ENCODE assay signal across 21 cellular contexts in genomic region chrX:11380187-11380586, GRCh38.
A peak's percentile ranks its signal among the peaks of the same experiment; 100 is the strongest.
DNase-seq lines count a peak whose midpoint lies in the region; ATAC-seq, FAIRE-seq and TF ChIP-seq lines count a peak whose summit lies in the region.
"Had no signal": no experiment of that assay in that cellular context is flagged by ENCODE, and none has a peak within 500 bp of the region (broad histone marks: within the 10 kb centered on the region; RNA-seq: fewer than 3 reads in every experiment).

No MANE protein-coding gene starts in this region.

- DNase-seq in GM03348 (ENCODE audit: low spot score) (peak; percentile 17), epithelial cell of esophagus (ENCODE audit: low read depth) (peak; percentile 23), right cardiac atrium (no peak), NCI-H446 (lab: John Stamatoyannopoulos, UW) (no peak), kidney (no peak)
- DNase-seq in CD8-positive, alpha-beta T cell, result no peak
- DNase-seq: activated CD4-positive, alpha-beta T cell treated with anti-CD3 and anti-CD28 coated beads for 4 hours; CD4-positive, CD25-positive, alpha-beta regulatory T cell; central memory CD4-positive, alpha-beta T cell; DMS79 treated with DMSO at 0.1 percent for 48 hours; Karpas-422; left colon; naive B cell; NCI-H1436; SJCRH30; T-helper 9 cell had no signal

- H3K27me3 ChIP-seq in right cardiac atrium (ENCODE audit: control insufficient read depth, insufficient read depth) (no peaks in the 10 kb centered on the region), subcutaneous abdominal adipose tissue (ENCODE audit: control insufficient read depth in 5 of 5, insufficient read depth in 4 of 5, low read length in 5 of 5) (peaks cover 0 to 18% (median 5%) of the 10 kb centered on the region in 5 donors)
- no peaks in the 10 kb centered on the region for H3K27me3 ChIP-seq in CD8-positive, alpha-beta T cell (ENCODE audit: insufficient read depth, low read length)
- H3K27me3 ChIP-seq: hepatocyte, SJCRH30 had no signal

- no peak for FAIRE-seq in kidney (lab: Jason Lieb, UNC)

- H3K9me3 ChIP-seq in right cardiac atrium (ENCODE audit: control insufficient read depth, low read length), result no peaks in the 10 kb centered on the region
- H3K9me3 ChIP-seq in subcutaneous abdominal adipose tissue (ENCODE audit: control insufficient read depth in 5 of 5, low read length in 5 of 5), result peaks cover 2 to 5% (median 3%) of the 10 kb centered on the region in 5 donors
- no peaks in the 10 kb centered on the region for H3K9me3 ChIP-seq in CD8-positive, alpha-beta T cell (ENCODE audit: low read length)
- no peaks in the 10 kb centered on the region for H3K9me3 ChIP-seq in kidney (ENCODE audit: control insufficient read depth in 1 of 2, low read length in 2 of 2)
- H3K9me3 ChIP-seq: SJCRH30 had no signal

- H3K36me3 ChIP-seq in subcutaneous abdominal adipose tissue (ENCODE audit: control insufficient read depth in 5 of 5, insufficient read depth in 5 of 5, low read length in 5 of 5), result no peaks in the 10 kb centered on the region
- H3K36me3 ChIP-seq in CD8-positive, alpha-beta T cell (ENCODE audit: insufficient read depth, low read length), result no peaks in the 10 kb centered on the region
- H3K36me3 ChIP-seq in kidney (ENCODE audit: control insufficient read depth in 1 of 2, insufficient read depth in 2 of 2, low read length in 2 of 2), result no peaks in the 10 kb centered on the region

- H3K4me1 Mint-ChIP-seq in CD8-positive, alpha-beta T cell (ENCODE audit: low read depth), result no peaks in the 10 kb centered on the region
- H3K4me1 Mint-ChIP-seq: CD4-positive, CD25-positive, alpha-beta regulatory T cell had no signal

- no peak overlapping the region for H3K27ac Mint-ChIP-seq in CD8-positive, alpha-beta T cell
- H3K27ac Mint-ChIP-seq: activated naive CD8-positive, alpha-beta T cell; CD4-positive, CD25-positive, alpha-beta regulatory T cell; naive B cell; progenitor cell of endocrine pancreas had no signal

- ATAC-seq in right cardiac atrium, result peak in 1 of 2 donors; percentile 75
- ATAC-seq in CD8-positive, alpha-beta T cell, result no peak
- no peak for ATAC-seq in GM21717 (IDR thresholded peaks at IDR 0.05; ENCODE audit: unreplicated experiment)
- ATAC-seq: left colon had no signal

- H3K4me3 Mint-ChIP-seq in CD8-positive, alpha-beta T cell, result no peak overlapping the region
- H3K4me3 Mint-ChIP-seq: activated naive CD8-positive, alpha-beta T cell; CD4-positive, CD25-positive, alpha-beta regulatory T cell; naive B cell had no signal

- H3K4me1 ChIP-seq in right cardiac atrium (ENCODE audit: control insufficient read depth, insufficient read depth, low read length) (peaks cover 3% of the 10 kb centered on the region), subcutaneous abdominal adipose tissue (ENCODE audit: control insufficient read depth in 5 of 5, insufficient read depth in 5 of 5, low read length in 5 of 5) (peaks cover 0 to 8% (median 0%) of the 10 kb centered on the region in 5 donors), kidney (ENCODE audit: control insufficient read depth in 1 of 2, insufficient read depth in 1 of 2, low read depth in 1 of 2, low read length in 2 of 2) (peaks cover 0 to 3% of the 10 kb centered on the region in 2 donors)
- H3K4me1 ChIP-seq in CD8-positive, alpha-beta T cell (ENCODE audit: insufficient read depth, low read length), result no peaks in the 10 kb centered on the region

- TF ChIP-seq CTCF in epithelial cell of esophagus (IDR thresholded peaks at IDR 0.05; ENCODE audit: insufficient read depth, low read depth, low read length, missing control alignments) (no peak), kidney (IDR thresholded peaks at IDR 0.05; ENCODE audit: borderline replicate concordance, extremely low read depth, insufficient read depth) (no peak)
- TF ChIP-seq CTCF in CD8-positive, alpha-beta T cell (IDR thresholded peaks at IDR 0.05), result no peak

- POLR2A ChIA-PET in CD8-positive, alpha-beta T cell (lab: Charles Lee), result no interaction called here

- intact Hi-C loops in right cardiac atrium (cut with DNase I), result no loop called here
- intact Hi-C loops in CD8-positive, alpha-beta T cell (cut with DNase I, micrococcal nuclease), result no loop called here
- intact Hi-C loops in kidney (cut with DNase I), result no loop called here

- H3K9me3 Mint-ChIP-seq in CD8-positive, alpha-beta T cell, result no peaks in the 10 kb centered on the region

- H3K27ac ChIP-seq in right cardiac atrium (ENCODE audit: low read length), result peak overlapping the region; percentile 37
- peak overlapping the region; percentile 22 for H3K27ac ChIP-seq in subcutaneous abdominal adipose tissue (ENCODE audit: low read depth, low read length)
- no peak overlapping the region for H3K27ac ChIP-seq in CD8-positive, alpha-beta T cell (ENCODE audit: low read depth, low read length)
- no peak overlapping the region for H3K27ac ChIP-seq in kidney (ENCODE audit: low read depth in 2 of 2, low read length in 2 of 2)
- H3K27ac ChIP-seq: hepatocyte, SJCRH30 had no signal

- H3K9ac ChIP-seq in subcutaneous abdominal adipose tissue (ENCODE audit: low read length in 5 of 5) (no peak overlapping the region), kidney (ENCODE audit: low read length in 2 of 2) (no peak overlapping the region)

- H3K36me3 Mint-ChIP-seq in CD8-positive, alpha-beta T cell, result no peaks in the 10 kb centered on the region
- H3K36me3 Mint-ChIP-seq: activated naive CD8-positive, alpha-beta T cell; CD4-positive, CD25-positive, alpha-beta regulatory T cell; naive B cell had no signal

- no peak overlapping the region for H3K4me3 ChIP-seq in epithelial cell of esophagus (ENCODE audit: low read length)
- no peak overlapping the region for H3K4me3 ChIP-seq in right cardiac atrium (ENCODE audit: low read length)
- H3K4me3 ChIP-seq in subcutaneous abdominal adipose tissue (ENCODE audit: low read depth in 1 of 5, low read length in 5 of 5), result no peak overlapping the region
- no peak overlapping the region for H3K4me3 ChIP-seq in CD8-positive, alpha-beta T cell (ENCODE audit: low read depth, low read length)
- H3K4me3 ChIP-seq in kidney (ENCODE audit: low read length in 2 of 2), result no peak overlapping the region
- H3K4me3 ChIP-seq: hepatocyte, SJCRH30 had no signal

- 45% methylated on average over 6 of the region's 6 CpGs for WGBS in right cardiac atrium

- CTCF ChIA-PET in CD8-positive, alpha-beta T cell (lab: Charles Lee), result no interaction called here

- H3K27me3 Mint-ChIP-seq in CD8-positive, alpha-beta T cell (ENCODE audit: low read depth), result peaks cover 2% of the 10 kb centered on the region
- H3K27me3 Mint-ChIP-seq: CD4-positive, CD25-positive, alpha-beta regulatory T cell; progenitor cell of endocrine pancreas had no signal

Comparison
In these comparisons a context has a peak if more than half of its experiments do, and no peak if none do; other contexts are left out.
1. DNase-seq: peak in GM03348 (single experiment) and epithelial cell of esophagus (single experiment); none in right cardiac atrium (0 of 3), CD8-positive, alpha-beta T cell (0 of 7), NCI-H446 (0 of 2) and kidney (single experiment).
2. H3K27ac ChIP-seq: peak in right cardiac atrium (single experiment) and subcutaneous abdominal adipose tissue (single experiment); none in CD8-positive, alpha-beta T cell (single experiment) and kidney (0 of 2).